In the genomic region with DNA sequence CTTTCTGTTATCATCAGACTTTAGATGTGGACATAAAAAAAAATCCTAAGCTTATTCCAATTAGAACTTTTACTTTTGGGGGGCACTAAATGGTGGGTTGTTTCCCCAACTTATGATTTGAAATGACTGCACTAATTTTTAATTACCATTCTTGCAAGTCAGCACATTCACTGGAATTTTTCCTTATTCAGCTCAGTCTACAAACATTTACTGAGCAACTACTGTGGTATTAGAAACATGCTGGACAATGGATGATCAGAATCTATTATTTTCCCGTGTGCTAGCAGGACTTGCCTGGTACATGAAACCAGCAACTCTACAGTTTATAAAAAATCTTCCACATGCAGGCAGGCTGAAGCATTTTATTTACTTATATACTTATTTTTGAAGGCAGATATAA, we compare ENCODE assay signal across 18 cellular contexts.
DNase-seq lines count a peak whose midpoint lies in the region; ATAC-seq and TF ChIP-seq lines count a peak whose summit lies in the region.
"Had no signal": no experiment of that assay in that cellular context is flagged by ENCODE, and none has a peak within 500 bp of the region (broad histone marks: within the 10 kb centered on the region; RNA-seq: fewer than 3 reads in every experiment).

No MANE protein-coding gene starts in this region.

- no peak overlapping the region for H3K4me2 ChIP-seq in mesenchymal stem cell (ENCODE audit: low read length, poor library complexity, severe bottlenecking)

- no peak overlapping the region for H2AFZ ChIP-seq in mesenchymal stem cell (ENCODE audit: low read depth, low read length)

- WGBS in mesenchymal stem cell = no CpG with 5 or more reads among the region's 1 CpG

- peaks cover 8% of the 10 kb centered on the region for H3K36me3 Mint-ChIP-seq in stimulated activated naive CD8-positive, alpha-beta T cell treated with anti-CD3 and anti-CD28 coated beads, Interleukin-15, Interleukin-2, amounts not matched to agents 100 ng/mL and 50 ng/mL, for 24 hours (ENCODE audit: low read depth)
- H3K36me3 Mint-ChIP-seq in activated T-helper 17 cell treated with anti-CD3 and anti-CD28 coated beads, Interleukin-2, amount 50 U/mL, for 72 hours (ENCODE audit: low read depth) = no peaks in the 10 kb centered on the region
- H3K36me3 Mint-ChIP-seq: brain had no signal

- H3K27me3 ChIP-seq in mesenchymal stem cell (ENCODE audit: control insufficient read depth in 1 of 2, insufficient read depth in 1 of 2, low read length in 2 of 2) = no peaks in the 10 kb centered on the region
- H3K27me3 ChIP-seq: BE2C, spleen had no signal

- peak overlapping the region; percentile 95 for H3K27ac Mint-ChIP-seq in stimulated activated naive CD8-positive, alpha-beta T cell treated with anti-CD3 and anti-CD28 coated beads, Interleukin-15, Interleukin-2, amounts not matched to agents 100 ng/mL and 50 ng/mL, for 24 hours
- peak overlapping the region; percentile 64 for H3K27ac Mint-ChIP-seq in activated T-helper 17 cell treated with anti-CD3 and anti-CD28 coated beads, Interleukin-2, amount 50 U/mL, for 72 hours

- H3K18ac ChIP-seq in mesenchymal stem cell (ENCODE audit: low read depth in 1 of 2, low read length in 2 of 2) = no peak overlapping the region

- peaks cover 25% of the 10 kb centered on the region for H3K79me1 ChIP-seq in mesenchymal stem cell (replicated peaks; ENCODE audit: low read length, poor library complexity, severe bottlenecking)

- no peak overlapping the region for H2BK15ac ChIP-seq in mesenchymal stem cell (ENCODE audit: low read depth, poor library complexity, severe bottlenecking)

- no peaks in the 10 kb centered on the region for H3K27me3 Mint-ChIP-seq in stimulated activated naive CD8-positive, alpha-beta T cell treated with anti-CD3 and anti-CD28 coated beads, Interleukin-15, Interleukin-2, amounts not matched to agents 100 ng/mL and 50 ng/mL, for 24 hours
- H3K27me3 Mint-ChIP-seq in activated T-helper 17 cell treated with anti-CD3 and anti-CD28 coated beads, Interleukin-2, amount 50 U/mL, for 72 hours = no peaks in the 10 kb centered on the region

- no peak overlapping the region for H3K4ac ChIP-seq in mesenchymal stem cell (ENCODE audit: low read depth in 1 of 2, low read length in 2 of 2)

- H4K8ac ChIP-seq in mesenchymal stem cell (ENCODE audit: low read length) = no peak overlapping the region

- H4K91ac ChIP-seq in mesenchymal stem cell (ENCODE audit: low read length) = no peak overlapping the region

- no peak for ATAC-seq in stimulated activated naive CD8-positive, alpha-beta T cell treated with anti-CD3 and anti-CD28 coated beads, Interleukin-15, Interleukin-2, amounts not matched to agents 100 U/mL and 50 U/mL, for 24 hours
- no peak for ATAC-seq in activated T-helper 17 cell treated with anti-CD3 and anti-CD28 coated beads, Interleukin-2, amount 50 U/mL, for 72 hours (replicated peaks)
- ATAC-seq in HG03280 (IDR thresholded peaks at IDR 0.05; ENCODE audit: unreplicated experiment) (no peak), HG02759 (IDR thresholded peaks at IDR 0.05; ENCODE audit: unreplicated experiment) (no peak), HG03095 (IDR thresholded peaks at IDR 0.05; ENCODE audit: unreplicated experiment) (no peak)
- ATAC-seq: HCT116, Panc1 had no signal

- H3K9me3 Mint-ChIP-seq in stimulated activated naive CD8-positive, alpha-beta T cell treated with anti-CD3 and anti-CD28 coated beads, Interleukin-15, Interleukin-2, amounts not matched to agents 100 ng/mL and 50 ng/mL, for 24 hours = no peaks in the 10 kb centered on the region
- no peaks in the 10 kb centered on the region for H3K9me3 Mint-ChIP-seq in activated T-helper 17 cell treated with anti-CD3 and anti-CD28 coated beads, Interleukin-2, amount 50 U/mL, for 72 hours
- H3K9me3 Mint-ChIP-seq: activated T-helper 1 cell treated with anti-CD3 and anti-CD28 coated beads, Interleukin-12 subunit alpha, Interleukin-12 subunit beta, Interleukin-2, Interleukin-4 antibody, amounts not matched to agents 30 ng/mL and 10 ng/mL and 1 ng/mL, durations not matched to agents 14 hours and 24 hours and 36 hours had no signal

- peaks cover 14% of the 10 kb centered on the region for H3K4me1 ChIP-seq in mesenchymal stem cell (ENCODE audit: control insufficient read depth, insufficient read depth, low read depth, low read length)
- H3K4me1 ChIP-seq: BE2C had no signal

- no peak overlapping the region for H2BK12ac ChIP-seq in mesenchymal stem cell (ENCODE audit: low read length in 2 of 2)

- H3K9ac ChIP-seq in mesenchymal stem cell (ENCODE audit: low read length) = peak overlapping the region; percentile 61

- no peak overlapping the region for H2BK120ac ChIP-seq in mesenchymal stem cell (ENCODE audit: low read depth, low read length)

- H3K23ac ChIP-seq in mesenchymal stem cell (ENCODE audit: low read length in 2 of 2) = no peak overlapping the region

- H2AK5ac ChIP-seq in mesenchymal stem cell (ENCODE audit: low read length, severe bottlenecking) = no peak overlapping the region

- DNase-seq in stimulated activated naive CD8-positive, alpha-beta T cell treated with anti-CD3 and anti-CD28 coated beads, Interleukin-15, Interleukin-2, amounts not matched to agents 100 U/mL and 50 U/mL, for 24 hours = no peak
- DNase-seq in mesenchymal stem cell = no peak
- no peak for DNase-seq in GM10266 (ENCODE audit: extremely low spot score)
- DNase-seq: DMS53, NCI-H1930, NCI-H526 had no signal

- no peak overlapping the region for H3K27ac ChIP-seq in mesenchymal stem cell (ENCODE audit: low read length, poor library complexity, severe bottlenecking)
- H3K27ac ChIP-seq: HL-60 had no signal

- H3K4me3 Mint-ChIP-seq in stimulated activated naive CD8-positive, alpha-beta T cell treated with anti-CD3 and anti-CD28 coated beads, Interleukin-15, Interleukin-2, amounts not matched to agents 100 ng/mL and 50 ng/mL, for 24 hours = peak overlapping the region; percentile 77
- peak overlapping the region; percentile 21 for H3K4me3 Mint-ChIP-seq in activated T-helper 17 cell treated with anti-CD3 and anti-CD28 coated beads, Interleukin-2, amount 50 U/mL, for 72 hours
- H3K4me3 Mint-ChIP-seq: activated T-helper 1 cell treated with anti-CD3 and anti-CD28 coated beads, Interleukin-12 subunit alpha, Interleukin-12 subunit beta, Interleukin-2, Interleukin-4 antibody, amounts not matched to agents 30 ng/mL and 10 ng/mL and 1 ng/mL, durations not matched to agents 14 hours and 24 hours and 36 hours; brain had no signal

- no peak overlapping the region for H3K4me3 ChIP-seq in mesenchymal stem cell (ENCODE audit: insufficient read depth in 1 of 2, low read depth in 1 of 2, low read length in 2 of 2)
- H3K4me3 ChIP-seq: spleen had no signal

- peaks cover 72% of the 10 kb centered on the region for H3K4me1 Mint-ChIP-seq in stimulated activated naive CD8-positive, alpha-beta T cell treated with anti-CD3 and anti-CD28 coated beads, Interleukin-15, Interleukin-2, amounts not matched to agents 100 ng/mL and 50 ng/mL, for 24 hours (ENCODE audit: low read depth)
- H3K4me1 Mint-ChIP-seq in activated T-helper 17 cell treated with anti-CD3 and anti-CD28 coated beads, Interleukin-2, amount 50 U/mL, for 72 hours = peaks cover 28% of the 10 kb centered on the region

- H2BK5ac ChIP-seq in mesenchymal stem cell (ENCODE audit: low read depth, low read length, poor library complexity, severe bottlenecking) = no peak overlapping the region

- H3K36me3 ChIP-seq in mesenchymal stem cell (ENCODE audit: control insufficient read depth in 1 of 2, insufficient read depth in 2 of 2, low read depth in 1 of 2, low read length in 2 of 2) = peaks cover 0 to 8% of the 10 kb centered on the region in 2 experiments
- H3K36me3 ChIP-seq: BE2C, spleen had no signal

- H3K9me3 ChIP-seq in mesenchymal stem cell (ENCODE audit: control insufficient read depth, low read length) = no peaks in the 10 kb centered on the region
- H3K9me3 ChIP-seq: BE2C, spleen had no signal

- TF ChIP-seq CTCF in GM10266 (IDR thresholded peaks at IDR 0.05; ENCODE audit: control insufficient read depth, insufficient read depth, low read depth, missing control alignments) = no peak

- H3K14ac ChIP-seq in mesenchymal stem cell (ENCODE audit: low read length in 2 of 2) = no peak overlapping the region
